8 cellular contexts compared by ENCODE assay signal in genomic region chr13:59318320-59318930, GRCh38.
DNase-seq lines count a peak whose midpoint lies in the region; ATAC-seq, FAIRE-seq and TF ChIP-seq lines count a peak whose summit lies in the region.

No MANE protein-coding gene starts in this region.

- dilution Hi-C loops in mammary epithelial cell (cut with HindIII; ENCODE audit: low sequenced_read_pairs) = no loop called here

- intact Hi-C loops in mammary epithelial cell (cut with micrococcal nuclease) = no loop called here

- no peak overlapping the region for H3K9ac ChIP-seq in mammary epithelial cell (ENCODE audit: insufficient read depth, low read length)

- 26% methylated on average over 4 of the region's 4 CpGs for WGBS in mammary epithelial cell (ENCODE audit: low coverage, missing lambda C conversion rate)

- no peak for ATAC-seq in GM21447 (IDR thresholded peaks at IDR 0.05; ENCODE audit: unreplicated experiment)

- POLR2A ChIA-PET in HEK293 (lab: Yijun Ruan, JAX) = no interaction called here

- H3K4me3 ChIP-seq in GM12864 (ENCODE audit: low read depth, low read length) (no peak overlapping the region), HEK293 (ENCODE audit: low read depth, low read length) (no peak overlapping the region), mammary epithelial cell (replicated peaks in 1 of 3; ENCODE audit: insufficient read depth in 1 of 3, low read depth in 2 of 3, low read length in 3 of 3) (no peak overlapping the region)

- peak; percentile 70 for TF ChIP-seq CTCF in GM12864 (IDR thresholded peaks at IDR 0.05; ENCODE audit: low read depth, low read length, missing control alignments)
- TF ChIP-seq CTCF in HEK293 (tag by site-specific recombination; IDR thresholded peaks at IDR 0.05) = no peak
- TF ChIP-seq CTCF in mammary epithelial cell (conservative IDR thresholded peaks at IDR 0.05 in 1 of 2, IDR thresholded peaks at IDR 0.05 in 1 of 2; ENCODE audit: extremely low read depth in 1 of 2, insufficient read depth in 1 of 2, low read depth in 1 of 2, low read length in 2 of 2) = peak; percentile 64 to 78

- H3K9me3 ChIP-seq in HEK293 (ENCODE audit: control insufficient read depth, insufficient read depth, low read depth, low read length) (no peaks in the 10 kb centered on the region), mammary epithelial cell (replicated peaks; ENCODE audit: insufficient read depth, low read length) (no peaks in the 10 kb centered on the region)

- H3K36me3 ChIP-seq in HEK293 (ENCODE audit: control insufficient read depth in 2 of 2, insufficient read depth in 1 of 2, low read length in 2 of 2) (no peaks in the 10 kb centered on the region), mammary epithelial cell (ENCODE audit: insufficient read depth, low read length) (no peaks in the 10 kb centered on the region)

- no peaks in the 10 kb centered on the region for H3K27me3 ChIP-seq in mammary epithelial cell (ENCODE audit: insufficient read depth, low read length)

- H2AFZ ChIP-seq in mammary epithelial cell (ENCODE audit: low read depth, low read length) = no peak overlapping the region

- CTCF ChIA-PET in HEK293 (lab: Yijun Ruan, JAX) (interaction anchor here (0.5 to 2.9 kb wide), 13 partner anchors 8 to 1051 kb away, joined by 3 to 14 read pairs (median 3); no protein-coding TSS in a partner anchor), mammary epithelial cell (lab: Charles Lee; ENCODE audit: low non-redundant PET) (no interaction called here)

- H3K4me1 ChIP-seq in HEK293 (ENCODE audit: control insufficient read depth, insufficient read depth, low read length) (no peaks in the 10 kb centered on the region), mammary epithelial cell (ENCODE audit: insufficient read depth, low read length) (no peaks in the 10 kb centered on the region)

- no peak overlapping the region for H3K4me2 ChIP-seq in mammary epithelial cell (ENCODE audit: insufficient read depth, low read depth, low read length)

- no peaks in the 10 kb centered on the region for H3K79me2 ChIP-seq in mammary epithelial cell (ENCODE audit: insufficient read depth, low read length)

- H3K27ac ChIP-seq in HEK293 (ENCODE audit: extremely low read depth, low read depth, low read length) (no peak overlapping the region), mammary epithelial cell (ENCODE audit: insufficient read depth, low read depth, low read length) (no peak overlapping the region)

- H4K20me1 ChIP-seq in mammary epithelial cell (ENCODE audit: insufficient read depth, low read length) = no peaks in the 10 kb centered on the region

- no TSS peak for BruUV-seq in mammary epithelial cell (replicated peaks; lab: Mats Ljungman, UMichigan)

- in situ Hi-C loops in mammary epithelial cell (cut with MboI; ENCODE audit: low sequenced_read_pairs in 2 of 2) = no loop called here

- DNase-seq in GM12864 (ENCODE audit: low read depth) (peak; percentile 2), NCI-H128 (lab: John Stamatoyannopoulos, UW; ENCODE audit: unreplicated experiment) (peak; percentile 67), mammary epithelial cell (peak; percentile 26), kidney tubule cell (ENCODE audit: low spot score) (peak; percentile 62)
- DNase-seq in stimulated activated CD4-positive, alpha-beta T cell treated with anti-CD3 and anti-CD28 coated beads, Interleukin-4, amount 100 ng/mL, for 4 hours = peak; percentile 5 to 48

- FAIRE-seq in TTC549 (lab: Jason Lieb, UNC) = peak; percentile 90

TF ChIP-seq in HEK293, 187 proteins besides CTCF, POLR2A, EP300 and RAD21:
- TF ChIP-seq ZNF76 (tag by site-specific recombination; IDR thresholded peaks at IDR 0.05; ENCODE audit: borderline replicate concordance, low read depth) (no peak), ZNF654 (tag by site-specific recombination; IDR thresholded peaks at IDR 0.05; ENCODE audit: low read depth) (peak; percentile 45)

Comparison
In these comparisons a context has a peak if more than half of its experiments do, and no peak if none do; other contexts are left out.
1. DNase-seq: peak in every context shown above with its lines; median percentile 67 in NCI-H128; 62 in kidney tubule cell; 26 in stimulated activated CD4-positive, alpha-beta T cell treated with anti-CD3 and anti-CD28 coated beads, Interleukin-4, amount 100 ng/mL, for 4 hours; 26 in mammary epithelial cell; 2 in GM12864.